In genomic region chr1:46196609-46197008, GRCh38 we compare ENCODE assay signal across 1 cellular context.
TF ChIP-seq lines count a peak whose summit lies in the region.

No MANE protein-coding gene starts in this region.

TF ChIP-seq in IMR-90, 13 proteins besides CTCF, POLR2A, EP300 and RAD21:
- TF ChIP-seq RCOR1 (IDR thresholded peaks at IDR 0.05; ENCODE audit: insufficient replicate concordance, low read length) = no peak
- TF ChIP-seq NFE2L2 (IDR thresholded peaks at IDR 0.05; ENCODE audit: low read depth, low read length) = no peak
- no peak for TF ChIP-seq MXI1 (IDR thresholded peaks at IDR 0.05; ENCODE audit: borderline replicate concordance, low read depth, low read length)
- TF ChIP-seq USF2 (IDR thresholded peaks at IDR 0.05; ENCODE audit: low read depth, low read length) = no peak
- no peak for TF ChIP-seq CEBPB (IDR thresholded peaks at IDR 0.05; ENCODE audit: low read depth, low read length)
- no peak for TF ChIP-seq CHD1 (IDR thresholded peaks at IDR 0.05; ENCODE audit: low read depth, low read length)
- no peak for TF ChIP-seq MAZ (IDR thresholded peaks at IDR 0.05; ENCODE audit: borderline replicate concordance, low read depth, low read length)
- no peak for TF ChIP-seq FOS (IDR thresholded peaks at IDR 0.05; ENCODE audit: low read depth, low read length)
- TF ChIP-seq ELK1 (IDR thresholded peaks at IDR 0.05; ENCODE audit: borderline replicate concordance, low read depth, low read length) = no peak
- TF ChIP-seq SMC3 (IDR thresholded peaks at IDR 0.05; ENCODE audit: low read depth, low read length) = no peak
- no peak for TF ChIP-seq RFX5 (IDR thresholded peaks at IDR 0.05; ENCODE audit: low read depth, low read length)
- TF ChIP-seq MAFK (IDR thresholded peaks at IDR 0.05; ENCODE audit: low read depth, low read length) = no peak
- no peak for TF ChIP-seq BHLHE40 (IDR thresholded peaks at IDR 0.05; ENCODE audit: low read depth, low read length)
